ENCODE assay signal across 8 cellular contexts in the genomic region with DNA sequence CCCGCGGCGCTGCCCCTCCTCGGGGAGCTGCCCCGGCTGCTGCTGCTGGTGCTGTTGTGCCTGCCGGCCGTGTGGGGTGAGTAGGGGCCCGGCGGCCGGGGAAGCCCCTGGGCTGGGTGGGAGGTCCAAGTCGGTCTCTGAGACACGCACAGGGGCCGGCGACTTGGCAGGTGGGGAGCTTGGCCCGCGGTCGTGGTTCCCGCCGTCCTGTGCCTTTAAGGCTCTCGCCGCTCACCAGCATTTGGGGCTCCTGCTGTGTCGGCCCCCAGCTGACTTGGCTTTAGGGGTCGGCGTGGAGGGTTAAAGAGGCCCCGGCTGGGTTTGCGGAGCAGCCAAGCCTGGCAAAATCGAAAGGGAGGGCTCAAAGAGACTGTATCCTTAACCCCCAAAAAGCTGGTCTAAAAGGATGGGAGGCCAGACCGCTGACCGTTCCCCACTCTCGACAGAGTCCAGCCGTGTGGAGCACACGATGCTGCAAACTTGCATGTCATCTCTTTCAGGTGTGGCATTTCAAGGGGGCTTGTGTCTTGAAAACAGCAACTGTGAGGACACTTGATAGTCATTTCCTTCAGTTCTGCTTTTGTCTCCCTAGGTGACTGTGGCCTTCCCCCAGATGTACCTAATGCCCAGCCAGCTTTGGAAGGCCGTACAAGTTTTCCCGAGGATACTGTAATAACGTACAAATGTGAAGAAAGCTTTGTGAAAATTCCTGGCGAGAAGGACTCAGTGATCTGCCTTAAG. TPM values are rescaled to one million over a fixed set of nuclear protein-coding genes. Genes with fewer than 3 reads are reported as not detected.
DNase-seq lines count a peak whose midpoint lies in the region; ATAC-seq and TF ChIP-seq lines count a peak whose summit lies in the region.

No MANE protein-coding gene starts in this region.

- H3K4me3 Mint-ChIP-seq in activated CD4-positive, alpha-beta T cell treated with anti-CD3 and anti-CD28 coated beads for 36 hours: peak overlapping the region; percentile 95
- H3K4me3 Mint-ChIP-seq in activated CD8-positive, alpha-beta T cell treated with anti-CD3 and anti-CD28 coated beads for 36 hours: peak overlapping the region; percentile 84
- H3K4me3 Mint-ChIP-seq in glutamatergic neuron (ENCODE audit: unreplicated experiment): peak overlapping the region; percentile 98

- H3K4me2 ChIP-seq in parathyroid adenoma (ENCODE audit: low read length): peak overlapping the region; percentile 55

- ATAC-seq in activated CD4-positive, alpha-beta T cell treated with anti-CD3 and anti-CD28 coated beads for 36 hours: no peak
- no peak for ATAC-seq in activated CD8-positive, alpha-beta T cell treated with anti-CD3 and anti-CD28 coated beads for 36 hours
- ATAC-seq in HG02642 (IDR thresholded peaks at IDR 0.05; ENCODE audit: poor library complexity, unreplicated experiment): no peak

- H3K27me3 Mint-ChIP-seq in activated CD4-positive, alpha-beta T cell treated with anti-CD3 and anti-CD28 coated beads for 36 hours: no peaks in the 10 kb centered on the region
- H3K27me3 Mint-ChIP-seq in activated CD8-positive, alpha-beta T cell treated with anti-CD3 and anti-CD28 coated beads for 36 hours: no peaks in the 10 kb centered on the region
- no peaks in the 10 kb centered on the region for H3K27me3 Mint-ChIP-seq in glutamatergic neuron (ENCODE audit: unreplicated experiment)

- no peaks in the 10 kb centered on the region for H3K9me3 Mint-ChIP-seq in activated CD4-positive, alpha-beta T cell treated with anti-CD3 and anti-CD28 coated beads for 36 hours (ENCODE audit: low read depth)
- H3K9me3 Mint-ChIP-seq in activated CD8-positive, alpha-beta T cell treated with anti-CD3 and anti-CD28 coated beads for 36 hours: peaks cover 4% of the 10 kb centered on the region
- peaks cover 4% of the 10 kb centered on the region for H3K9me3 Mint-ChIP-seq in glutamatergic neuron (ENCODE audit: unreplicated experiment)

- H3K4me1 Mint-ChIP-seq in activated CD4-positive, alpha-beta T cell treated with anti-CD3 and anti-CD28 coated beads for 36 hours: peaks cover 34% of the 10 kb centered on the region
- H3K4me1 Mint-ChIP-seq in activated CD8-positive, alpha-beta T cell treated with anti-CD3 and anti-CD28 coated beads for 36 hours (ENCODE audit: low read depth): peaks cover 34% of the 10 kb centered on the region
- no peaks in the 10 kb centered on the region for H3K4me1 Mint-ChIP-seq in glutamatergic neuron (ENCODE audit: low read depth, unreplicated experiment)

- peak overlapping the region; percentile 85 for H3K4me3 ChIP-seq in parathyroid adenoma (ENCODE audit: low read depth, low read length)

- peak overlapping the region; percentile 84 for H3K27ac ChIP-seq in parathyroid adenoma

- no peaks in the 10 kb centered on the region for H3K9me3 ChIP-seq in parathyroid adenoma (ENCODE audit: control insufficient read depth, low read length)

- CTCF ChIA-PET in activated CD4-positive, alpha-beta T cell treated with anti-CD3 and anti-CD28 coated beads for 36 hours (lab: Charles Lee): interaction anchor here (0.6 to 1.7 kb wide), 12 partner anchors 11 to 178 kb away, joined by 3 to 16 read pairs (median 4); a partner anchor contains a TSS
- CTCF ChIA-PET in activated CD8-positive, alpha-beta T cell treated with anti-CD3 and anti-CD28 coated beads for 36 hours (lab: Charles Lee): interaction anchor here (0.9 to 5.6 kb wide), 6 partner anchors 13 to 272 kb away, joined by 3 to 50 read pairs (median 4); no protein-coding TSS in a partner anchor

- POLR2A ChIA-PET in activated CD4-positive, alpha-beta T cell treated with anti-CD3 and anti-CD28 coated beads for 36 hours (lab: Charles Lee): interaction anchor here (0.8 to 3.2 kb wide), 8 partner anchors 11 to 132 kb away, joined by 3 to 49 read pairs (median 4); a partner anchor contains a TSS
- POLR2A ChIA-PET in activated CD8-positive, alpha-beta T cell treated with anti-CD3 and anti-CD28 coated beads for 36 hours (lab: Charles Lee): interaction anchor here (0.7 to 6.6 kb wide), 23 partner anchors 8 to 400 kb away, joined by 3 to 122 read pairs (median 4); no protein-coding TSS in a partner anchor

- no peaks in the 10 kb centered on the region for H3K36me3 ChIP-seq in parathyroid adenoma (ENCODE audit: control insufficient read depth, insufficient read depth, low read length)

- peak overlapping the region; percentile 76 for H3K9ac ChIP-seq in parathyroid adenoma

- no peak for TF ChIP-seq CTCF in activated CD8-positive, alpha-beta T cell treated with anti-CD3 and anti-CD28 coated beads for 36 hours (IDR thresholded peaks at IDR 0.05)
- no peak for TF ChIP-seq CTCF in glutamatergic neuron (IDR thresholded peaks at IDR 0.05; ENCODE audit: partially characterized antibody, unreplicated experiment)
- TF ChIP-seq CTCF in parathyroid adenoma (IDR thresholded peaks at IDR 0.05): no peak

- intact Hi-C loops in activated CD4-positive, alpha-beta T cell treated with anti-CD3 and anti-CD28 coated beads for 36 hours (cut with DNase I, micrococcal nuclease): loop anchor here (1.0 to 10.0 kb wide), 15 partner anchors 14 to 505 kb away; a partner anchor contains a TSS
- intact Hi-C loops in activated CD8-positive, alpha-beta T cell treated with anti-CD3 and anti-CD28 coated beads for 36 hours (cut with micrococcal nuclease): loop anchor here (2.0 to 5.0 kb wide), 3 partner anchors 15 to 85 kb away; no protein-coding TSS in a partner anchor

- DNase-seq in activated CD4-positive, alpha-beta T cell treated with anti-CD3 and anti-CD28 coated beads for 36 hours: no peak
- DNase-seq in activated CD4-positive, alpha-beta T cell treated with anti-CD3 and anti-CD28 coated beads for 1 hour: no peak
- DNase-seq in HT1080 (ENCODE audit: low read depth) (peak; percentile 11), glutamatergic neuron (no peak), NCI-H1694 treated with DMSO at 0.1 percent for 48 hours (lab: John Stamatoyannopoulos, UW) (no peak)
- DNase-seq in activated CD8-positive, alpha-beta T cell treated with anti-CD3 and anti-CD28 coated beads for 36 hours: peak; percentile 14

- peak overlapping the region; percentile 97 for H2AFZ ChIP-seq in parathyroid adenoma

- no peaks in the 10 kb centered on the region for H3K4me1 ChIP-seq in parathyroid adenoma

- H3K79me2 ChIP-seq in parathyroid adenoma: no peaks in the 10 kb centered on the region

- peaks cover 36% of the 10 kb centered on the region for H3K36me3 Mint-ChIP-seq in activated CD4-positive, alpha-beta T cell treated with anti-CD3 and anti-CD28 coated beads for 36 hours (ENCODE audit: low read depth)
- peaks cover 43% of the 10 kb centered on the region for H3K36me3 Mint-ChIP-seq in activated CD8-positive, alpha-beta T cell treated with anti-CD3 and anti-CD28 coated beads for 36 hours (ENCODE audit: low read depth)
- no peaks in the 10 kb centered on the region for H3K36me3 Mint-ChIP-seq in glutamatergic neuron (ENCODE audit: unreplicated experiment)

- H3K27ac Mint-ChIP-seq in activated CD4-positive, alpha-beta T cell treated with anti-CD3 and anti-CD28 coated beads for 36 hours: peak overlapping the region; percentile 100
- H3K27ac Mint-ChIP-seq in activated CD8-positive, alpha-beta T cell treated with anti-CD3 and anti-CD28 coated beads for 36 hours: peak overlapping the region; percentile 97
- peak overlapping the region; percentile 83 for H3K27ac Mint-ChIP-seq in glutamatergic neuron (ENCODE audit: unreplicated experiment)

- no peaks in the 10 kb centered on the region for H3K27me3 ChIP-seq in parathyroid adenoma (ENCODE audit: control insufficient read depth, insufficient read depth, low read length)

RNA-seq across cellular contexts. Expression of a gene that starts 0.5 kb away (rescaled TPM):
- 10 to 100 TPM; 56.8 to 92.7 TPM for total RNA-seq in activated CD4-positive, alpha-beta T cell treated with anti-CD3 and anti-CD28 coated beads for 36 hours
- 37.5 and 41.5 TPM in 2 replicates for total RNA-seq in HT1080 (2014; rRNA removed; shearing (Covaris generic))
- polyA plus RNA-seq in HT1080 (2015; cell fraction: cytosol; rRNA removed): 79.3 and 85.5 TPM in 2 replicates
- 98.9 and 117 TPM in 2 replicates for polyA plus RNA-seq in HT1080 (2015; cell fraction: nucleus; rRNA removed)
- 100 to 1,000 TPM; 100 to 102 TPM for total RNA-seq in activated CD8-positive, alpha-beta T cell treated with anti-CD3 and anti-CD28 coated beads for 36 hours
- total RNA-seq in glutamatergic neuron (ENCODE audit: unreplicated experiment): 25.5 TPM

Comparison
In these comparisons a context has a peak if more than half of its experiments do, and no peak if none do; other contexts are left out.
1. DNase-seq: peak in HT1080 (single experiment) and activated CD8-positive, alpha-beta T cell treated with anti-CD3 and anti-CD28 coated beads for 36 hours (single experiment); none in activated CD4-positive, alpha-beta T cell treated with anti-CD3 and anti-CD28 coated beads for 36 hours (single experiment), activated CD4-positive, alpha-beta T cell treated with anti-CD3 and anti-CD28 coated beads for 1 hour (single experiment), glutamatergic neuron (single experiment) and NCI-H1694 treated with DMSO at 0.1 percent for 48 hours (single experiment).
2. Peak in every context shown above with its lines, with median percentiles within 50 percentile points of each other: H3K27ac Mint-ChIP-seq and H3K4me3 Mint-ChIP-seq.